In the genomic region with DNA sequence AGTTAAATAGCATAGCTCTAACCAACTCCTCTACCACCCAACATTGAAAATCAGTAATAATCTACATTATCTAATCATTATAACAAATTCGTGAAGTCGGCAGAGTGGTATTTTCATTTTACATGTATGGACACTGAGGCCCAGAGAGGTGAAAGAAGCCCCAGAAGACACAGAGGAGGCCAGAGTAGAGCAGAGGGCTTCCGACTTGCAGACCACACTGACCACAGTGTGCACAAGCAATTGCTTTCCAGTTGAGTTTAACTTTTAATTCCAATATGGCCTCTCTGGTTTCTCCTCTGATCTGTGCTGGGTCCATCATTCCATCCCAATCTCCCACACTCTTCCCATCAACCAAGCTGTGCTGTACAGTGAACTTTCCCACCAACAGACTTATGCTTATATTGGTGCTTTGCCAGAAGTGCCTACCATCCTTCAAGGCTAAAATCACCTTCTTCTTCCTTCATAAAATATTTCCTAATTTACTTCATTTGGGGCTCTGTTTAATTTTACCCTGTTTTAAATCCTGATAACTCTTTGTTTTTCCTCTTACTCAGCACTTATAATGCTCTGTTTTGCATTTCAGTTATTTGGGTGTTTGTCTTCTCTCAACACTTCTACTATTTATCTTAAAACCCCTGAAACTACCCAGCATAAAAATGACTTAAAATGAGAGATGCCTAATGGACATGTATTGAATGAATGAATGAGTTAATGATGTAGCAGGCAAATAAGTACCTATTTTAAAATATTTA, we compare ENCODE assay signal across 20 cellular contexts.
"Had no signal": no experiment of that assay in that cellular context is flagged by ENCODE, and none has a peak within 500 bp of the region (broad histone marks: within the 10 kb centered on the region; RNA-seq: fewer than 3 reads in every experiment).

No MANE protein-coding gene starts in this region.

- H3K27me3 ChIP-seq: hepatocyte, thyroid gland had no signal

- H3K4me3 ChIP-seq: hepatocyte, lung, thyroid gland had no signal

- H3K79me2 ChIP-seq: hepatocyte had no signal

- H3K27ac ChIP-seq: hepatocyte, thyroid gland had no signal

- H3K36me3 ChIP-seq: thyroid gland had no signal

- H3K4me2 ChIP-seq: hepatocyte had no signal

- ATAC-seq: activated T-cell treated with anti-CD3 and anti-CD28 coated beads, Interleukin-2, amount 50 U/mL, for 4 hours; left lobe of liver; T-cell had no signal

- DNase-seq: activated B cell treated with CpG ODN at 0.5 μM for 24 hours; activated CD4-positive, alpha-beta memory T cell treated with anti-CD3 and anti-CD28 coated beads, Interleukin-2, amount 10 ng/mL, durations not matched to agents 7 days and 5 days; activated CD4-positive, alpha-beta T cell treated with anti-CD3 and anti-CD28 coated beads for 48 hours; activated naive CD4-positive, alpha-beta T cell treated with anti-CD3 and anti-CD28 coated beads for 36 hours; activated T-cell treated with anti-CD3 and anti-CD28 coated beads, Interleukin-2, amount 50 U/mL, for 4 hours; aorta; cerebellar nuclear complex; effector memory CD4-positive, alpha-beta T cell; occipital lobe; stimulated activated CD4-positive, alpha-beta T cell treated with anti-CD3 and anti-CD28 coated beads, Interleukin-12 subunit alpha, Interleukin-12 subunit beta, amount 100 ng/mL, for 4 hours; stimulated activated CD4-positive, alpha-beta T cell treated with anti-CD3 and anti-CD28 coated beads, Interleukin-1b, Interleukin-23, amount 100 ng/mL, for 48 hours; stimulated activated CD8-positive, alpha-beta memory T cell treated with anti-CD3 and anti-CD28 coated beads, Interleukin-4, amount 100 ng/mL, for 48 hours; stimulated activated naive CD4-positive, alpha-beta T cell; T-cell; thyroid gland had no signal

- FAIRE-seq: bronchial epithelial cell, islet of Langerhans had no signal

- H2AFZ ChIP-seq: hepatocyte had no signal

- H3K9me3 ChIP-seq: thyroid gland had no signal
